ENCODE assay signal across 26 cellular contexts in the genomic region with DNA sequence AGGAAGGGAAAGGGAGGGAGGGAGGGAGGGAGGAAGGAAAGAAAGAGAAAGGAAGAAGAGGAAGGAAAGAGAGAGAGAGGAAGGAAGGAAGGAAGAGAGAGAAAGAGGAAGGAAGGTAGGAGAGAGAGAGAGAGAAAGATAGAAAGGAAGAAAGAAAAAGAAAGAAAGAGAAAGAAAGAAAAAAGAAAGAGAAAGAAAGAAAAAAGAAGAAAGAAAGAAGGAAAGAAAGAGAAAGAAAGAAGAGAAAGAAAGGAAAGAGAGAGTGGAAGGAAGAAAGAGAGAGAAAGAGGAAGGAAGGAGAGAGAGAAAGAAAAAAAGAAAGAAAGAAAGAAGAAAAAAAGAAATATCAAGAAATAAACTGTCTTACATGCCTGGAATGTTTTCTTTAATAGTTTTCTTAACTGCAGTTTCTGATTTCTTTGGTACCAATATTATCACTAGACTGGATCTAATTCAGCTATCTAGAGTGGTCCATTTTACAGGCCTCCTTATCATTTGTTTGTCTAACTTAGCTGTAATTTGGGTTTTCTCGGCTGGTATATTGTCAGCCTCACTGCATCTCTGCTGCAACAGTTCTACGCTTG. TPM values are rescaled to one million over a fixed set of nuclear protein-coding genes. Genes with fewer than 3 reads are reported as not detected.
DNase-seq lines count a peak whose midpoint lies in the region; ATAC-seq, FAIRE-seq and TF ChIP-seq lines count a peak whose summit lies in the region.
"Had no signal": no experiment of that assay in that cellular context is flagged by ENCODE, and none has a peak within 500 bp of the region (broad histone marks: within the 10 kb centered on the region; RNA-seq: fewer than 3 reads in every experiment).

No MANE protein-coding gene starts in this region.

- peaks cover 11% of the 10 kb centered on the region for H3K27me3 Mint-ChIP-seq in WTC11 (ENCODE audit: low read depth)

- WGBS in HepG2 (ENCODE audit: low lambda C conversion rate) = 40% methylated on average over 2 of the region's 2 CpGs
- WGBS in right lobe of liver (ENCODE audit: insufficient coverage, low coverage, low lambda C conversion rate, missing lambda C conversion rate) = 69% methylated on average over 2 of the region's 2 CpGs
- WGBS in smooth muscle cell (ENCODE audit: low lambda C conversion rate) = 26% methylated on average over 2 of the region's 2 CpGs

- H3K4me2 ChIP-seq in HepG2 (ENCODE audit: low read depth, low read length) (no peak overlapping the region), smooth muscle cell (no peak overlapping the region)
- H3K4me2 ChIP-seq: BLaER1 treated with 17β-estradiol and CSF1 and Interleukin-3, amounts not matched to agents 10 nM and 100 nM; GM23338 had no signal

- H4K20me1 ChIP-seq in HepG2 (ENCODE audit: insufficient read depth, low read length) (no peaks in the 10 kb centered on the region), smooth muscle cell (ENCODE audit: low read depth) (no peaks in the 10 kb centered on the region)
- H4K20me1 ChIP-seq: BLaER1 treated with 17β-estradiol and CSF1 and Interleukin-3, amounts not matched to agents 10 nM and 100 nM had no signal

- H3K4me3 ChIP-seq in HepG2 (replicated peaks in 1 of 3; ENCODE audit: insufficient read depth in 1 of 3, low read depth in 2 of 3, low read length in 3 of 3) = no peak overlapping the region
- no peak overlapping the region for H3K4me3 ChIP-seq in right lobe of liver
- H3K4me3 ChIP-seq in fibroblast of villous mesenchyme (ENCODE audit: low read depth, low read length) = no peak overlapping the region
- no peak overlapping the region for H3K4me3 ChIP-seq in smooth muscle cell
- H3K4me3 ChIP-seq: BLaER1 treated with 17β-estradiol and CSF1 and Interleukin-3, amounts not matched to agents 10 nM and 100 nM; GM12878; GM23338 had no signal

- no peaks in the 10 kb centered on the region for H3K4me1 ChIP-seq in HepG2 (ENCODE audit: insufficient read depth, low read length)
- H3K4me1 ChIP-seq in right lobe of liver = no peaks in the 10 kb centered on the region
- H3K4me1 ChIP-seq in smooth muscle cell (ENCODE audit: low read depth) = no peaks in the 10 kb centered on the region

- no peak overlapping the region for H3K27ac ChIP-seq in HepG2 (ENCODE audit: extremely low read length, insufficient read depth, low read length)
- H3K27ac ChIP-seq in right lobe of liver = no peak overlapping the region
- H3K27ac ChIP-seq in smooth muscle cell (ENCODE audit: low read depth) = no peak overlapping the region
- H3K27ac ChIP-seq: 22Rv1; BLaER1 treated with 17β-estradiol and CSF1 and Interleukin-3, amounts not matched to agents 10 nM and 100 nM had no signal

- H3K36me3 ChIP-seq in HepG2 (replicated peaks in 1 of 2; ENCODE audit: control insufficient read depth in 1 of 2, insufficient read depth in 2 of 2, low read length in 2 of 2) (no peaks in the 10 kb centered on the region), right lobe of liver (no peaks in the 10 kb centered on the region), smooth muscle cell (ENCODE audit: low read depth) (no peaks in the 10 kb centered on the region)
- H3K36me3 ChIP-seq: BE2C; BLaER1 treated with 17β-estradiol and CSF1 and Interleukin-3, amounts not matched to agents 10 nM and 100 nM had no signal

- no peak overlapping the region for H3K4me3 Mint-ChIP-seq in WTC11
- H3K4me3 Mint-ChIP-seq: CD14-positive monocyte; CD4-positive, alpha-beta T cell; CD8-positive, alpha-beta memory T cell; GM23338; H9 had no signal

- H3F3A ChIP-seq in smooth muscle cell (ENCODE audit: low read depth) = peaks cover 8% of the 10 kb centered on the region

- no peaks in the 10 kb centered on the region for H3K4me1 Mint-ChIP-seq in WTC11
- H3K4me1 Mint-ChIP-seq: CD8-positive, alpha-beta memory T cell; GM23338; H9 had no signal

- no peak overlapping the region for H3K27ac Mint-ChIP-seq in WTC11
- H3K27ac Mint-ChIP-seq: CD4-positive, alpha-beta T cell; GM23338; H9 had no signal

- H3K79me2 ChIP-seq in HepG2 (ENCODE audit: insufficient read depth, low read length) (no peaks in the 10 kb centered on the region), smooth muscle cell (ENCODE audit: low read depth) (no peaks in the 10 kb centered on the region)

- no peak for DNase-seq in HepG2 (ENCODE audit: low spot score)
- no peak for DNase-seq in right lobe of liver
- no peak for DNase-seq in WTC11 (ENCODE audit: low spot score)
- peak; percentile 37 for DNase-seq in fibroblast of villous mesenchyme (ENCODE audit: low read depth)
- DNase-seq in smooth muscle cell (lab: John Stamatoyannopoulos, UW; ENCODE audit: unreplicated experiment) = no peak
- DNase-seq in activated CD4-positive, alpha-beta T cell treated with anti-CD3 and anti-CD28 coated beads for 4 hours = no peak
- no peak for DNase-seq in activated CD4-positive, alpha-beta T cell treated with anti-CD3 and anti-CD28 coated beads, Interleukin-2, amount 50 U/mL, for 4 hours
- DNase-seq: AML-193; BE2C; CD4-positive, alpha-beta T cell; CD8-positive, alpha-beta memory T cell; DMS 273 treated with DMSO at 0.1 percent for 48 hours; DMS79; EL; GDM1; H9 had no signal

- ATAC-seq in HepG2 (no peak), right lobe of liver (no peak), WTC11 (no peak), HG03520 (IDR thresholded peaks at IDR 0.05; ENCODE audit: unreplicated experiment) (no peak)
- ATAC-seq: GM12878, GM23338, HCT116 had no signal

- H3K36me3 Mint-ChIP-seq in WTC11 = no peaks in the 10 kb centered on the region
- H3K36me3 Mint-ChIP-seq: CD14-positive monocyte had no signal

- TF ChIP-seq CTCF in HepG2 (CRISPR knock-in tag; IDR thresholded peaks at IDR 0.05) (no peak), right lobe of liver (IDR thresholded peaks at IDR 0.05) (no peak), WTC11 (IDR thresholded peaks at IDR 0.05) (no peak), fibroblast of villous mesenchyme (IDR thresholded peaks at IDR 0.05; ENCODE audit: insufficient read depth, low read depth, low read length) (no peak), smooth muscle cell (IDR thresholded peaks at IDR 0.05; ENCODE audit: borderline replicate concordance, insufficient read depth, poor library complexity, severe bottlenecking) (no peak)

- intact Hi-C loops in HepG2 (cut with micrococcal nuclease; ENCODE audit: unreplicated experiment) = no loop called here
- intact Hi-C loops in right lobe of liver (cut with DNase I) = no loop called here

- no TSS peak for BruUV-seq in HepG2 (replicated peaks; lab: Mats Ljungman, UMichigan)

- H3K9ac ChIP-seq in HepG2 (ENCODE audit: insufficient read depth, low read depth, low read length) (no peak overlapping the region), smooth muscle cell (ENCODE audit: low read depth) (no peak overlapping the region)
- H3K9ac ChIP-seq: BLaER1 treated with 17β-estradiol and CSF1 and Interleukin-3, amounts not matched to agents 10 nM and 100 nM had no signal

- TF ChIP-seq EP300 in HepG2 (IDR thresholded peaks at IDR 0.05; ENCODE audit: low read depth in 2 of 2, low read length in 2 of 2) (no peak), HepG2 (CRISPR knock-in tag; IDR thresholded peaks at IDR 0.05; ENCODE audit: borderline replicate concordance) (no peak)

- TF ChIP-seq POLR2A in HepG2 (IDR thresholded peaks at IDR 0.05; ENCODE audit: insufficient read depth in 1 of 2, low read depth in 2 of 2, low read length in 2 of 2) = no peak
- TF ChIP-seq POLR2A in right lobe of liver (IDR thresholded peaks at IDR 0.05) = no peak

- no peaks in the 10 kb centered on the region for H3K9me3 ChIP-seq in HepG2 (ENCODE audit: low read length)
- no peaks in the 10 kb centered on the region for H3K9me3 ChIP-seq in right lobe of liver
- peaks cover 10% of the 10 kb centered on the region for H3K9me3 ChIP-seq in smooth muscle cell (replicated peaks; ENCODE audit: low read depth)
- H3K9me3 ChIP-seq: BE2C had no signal

- POLR2A ChIA-PET in HepG2 (lab: Yijun Ruan, JAX) (no interaction called here), WTC11 (lab: Charles Lee) (no interaction called here)

- peaks cover 11% of the 10 kb centered on the region for H3K9me3 Mint-ChIP-seq in WTC11
- H3K9me3 Mint-ChIP-seq: GM23338 had no signal

- FAIRE-seq in HepG2 (lab: Jason Lieb, UNC) = no peak
- FAIRE-seq: A204.1, D721Med, GM12878, GM19239 had no signal

- CTCF ChIA-PET in HepG2 (lab: Yijun Ruan, JAX; ENCODE audit: low intra/inter-chr PET ratio, low total read pairs) = no interaction called here
- CTCF ChIA-PET in WTC11 (lab: Charles Lee) = interaction anchor here (0.9 kb wide), 1 partner anchor 76 kb away, joined by 4 read pairs; no protein-coding TSS in a partner anchor

- in situ Hi-C loops in HepG2 (cut with HindIII; ENCODE audit: extremely low pct_ligation_motif_present, low pct_unique_long_range_greater_than_20kb) = no loop called here

- peaks cover 0 to 13% of the 10 kb centered on the region in 2 experiments; a peak in 1 of 5 replicates for H3K27me3 ChIP-seq in HepG2 (ENCODE audit: control insufficient read depth in 1 of 2, insufficient read depth in 2 of 2, low read length in 2 of 2)
- no peaks in the 10 kb centered on the region for H3K27me3 ChIP-seq in right lobe of liver
- no peaks in the 10 kb centered on the region for H3K27me3 ChIP-seq in smooth muscle cell (ENCODE audit: low read depth)
- H3K27me3 ChIP-seq: BE2C; BLaER1 treated with 17β-estradiol and CSF1 and Interleukin-3, amounts not matched to agents 10 nM and 100 nM had no signal

- no peak overlapping the region for H2AFZ ChIP-seq in HepG2 (ENCODE audit: low read length)
- peak overlapping the region; percentile 38 for H2AFZ ChIP-seq in smooth muscle cell (ENCODE audit: low read depth)

- TF ChIP-seq RAD21 in HepG2 (CRISPR knock-in tag; IDR thresholded peaks at IDR 0.05) = no peak

RNA-seq across cellular contexts. Expression of a gene that starts 59.6 kb away (rescaled TPM):
- 0.11 TPM in 2 replicates for total RNA-seq in HepG2 (2016; rRNA removed; fragmentation: Illumina TruSeq; extraction: Trizol)
- total RNA-seq in HepG2 (2016; cell fraction: cytosol; rRNA removed; fragmentation: Illumina TruSeq; extraction: Trizol; ENCODE audit: low read depth) = 0.20 and 0.71 TPM in 2 replicates
- 0.22 and 0.40 TPM in 2 replicates for total RNA-seq in HepG2 (2016; cell fraction: insoluble cytoplasmic fraction; rRNA removed; fragmentation: Illumina TruSeq; extraction: Trizol)
- total RNA-seq in HepG2 (2016; cell fraction: membrane; rRNA removed; fragmentation: Illumina TruSeq; extraction: Trizol) = 0.17 and 0.34 TPM in 2 replicates
- total RNA-seq in HepG2 (2016; cell fraction: nucleus; rRNA removed; fragmentation: Illumina TruSeq; extraction: Trizol) = 0.09 and 0.31 TPM in 2 replicates
- 0.09 and 0.36 TPM in 2 replicates for polyA plus RNA-seq in HepG2 (2011; rRNA removed)
- 0.01 TPM in 1 of 2 replicates, not detected in the other for polyA plus RNA-seq in HepG2 (2011; cell fraction: cytosol; rRNA removed)
- 0.24 TPM in 1 of 2 replicates, not detected in the other for polyA plus RNA-seq in HepG2 (2011; cell fraction: nucleus; rRNA removed)
- polyA plus RNA-seq in HepG2 (2012) = not detected in 2 replicates
- 0.19 and 0.32 TPM in 2 replicates for polyA plus RNA-seq in HepG2 (2016; cell fraction: cytosol; fragmentation: Illumina TruSeq; extraction: Trizol; ENCODE audit: low read depth)
- 0.08 TPM in 1 of 2 replicates, not detected in the other for polyA plus RNA-seq in HepG2 (2016; cell fraction: insoluble cytoplasmic fraction; fragmentation: Illumina TruSeq; extraction: Trizol; ENCODE audit: low read depth)
- 0.24 and 0.25 TPM in 2 replicates for polyA plus RNA-seq in HepG2 (2016; cell fraction: membrane; fragmentation: Illumina TruSeq; extraction: Trizol; ENCODE audit: low read depth)
- polyA plus RNA-seq in HepG2 (2016; cell fraction: nucleus; fragmentation: Illumina TruSeq; extraction: Trizol; ENCODE audit: insufficient read depth, low read depth) = not detected in 2 replicates
- polyA minus RNA-seq in HepG2 (2011; rRNA and poly(A)+ RNA removed; ENCODE audit: low replicate concordance) = 0.84 and 7.1 TPM in 2 replicates
- polyA minus RNA-seq in HepG2 (2011; cell fraction: cytosol; rRNA and poly(A)+ RNA removed) = not detected in 2 replicates
- 0.37 and 0.39 TPM in 2 replicates for polyA minus RNA-seq in HepG2 (2011; cell fraction: nucleus; rRNA and poly(A)+ RNA removed)
- total RNA-seq in right lobe of liver = 1 to 10 TPM in 4 of 6 experiments, under 1 TPM in 2; 0.50 to 1.9 (median 1.5) TPM
- total RNA-seq in WTC11 (2021) = 19.2 to 24.7 TPM (median 22.5 TPM) in 3 replicates
- total RNA-seq in fibroblast of villous mesenchyme = 33.5 and 72.5 TPM in 2 replicates
- total RNA-seq in smooth muscle cell = 24.1 and 49.5 TPM in 2 replicates
- 32.6 and 35.2 TPM in 2 replicates for polyA plus RNA-seq in smooth muscle cell
